Comparison of ENCODE assay signal across 25 cellular contexts in the genomic region with DNA sequence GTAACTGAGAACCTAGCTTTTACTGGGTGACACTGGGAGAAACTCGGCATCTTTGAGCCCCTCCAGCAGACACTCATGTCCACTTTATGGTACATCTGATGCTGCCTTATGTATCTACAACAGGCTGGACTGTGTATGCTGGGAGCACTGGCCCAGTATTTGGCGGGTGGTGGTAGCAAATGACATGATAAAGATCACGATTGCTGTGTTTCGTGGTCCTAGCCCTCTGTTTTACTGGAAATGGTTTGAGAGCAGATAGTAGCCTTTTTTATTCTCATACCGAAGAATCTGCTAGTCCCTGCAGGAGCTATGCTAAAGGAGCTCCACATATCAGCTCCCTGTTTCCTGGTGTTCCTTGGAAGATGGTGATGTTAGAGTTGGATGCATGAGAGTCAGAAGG.
DNase-seq lines count a peak whose midpoint lies in the region; ATAC-seq and FAIRE-seq lines count a peak whose summit lies in the region.
"Had no signal": no experiment of that assay in that cellular context is flagged by ENCODE, and none has a peak within 500 bp of the region (broad histone marks: within the 10 kb centered on the region; RNA-seq: fewer than 3 reads in every experiment).

No MANE protein-coding gene starts in this region.

- no peak overlapping the region for H3K27ac ChIP-seq in naive thymus-derived CD4-positive, alpha-beta T cell (ENCODE audit: low read depth, low read length)
- H3K27ac ChIP-seq: HL-60, PC-9 had no signal

- peaks cover 3% of the 10 kb centered on the region for H3K9me3 Mint-ChIP-seq in activated T-cell treated with anti-CD3 and anti-CD28 coated beads, Interleukin-2, amount 50 U/mL, for 24 hours
- peaks cover 0 to 20% (median 5%) of the 10 kb centered on the region in 11 donors for H3K9me3 Mint-ChIP-seq in naive thymus-derived CD4-positive, alpha-beta T cell
- H3K9me3 Mint-ChIP-seq in stimulated activated effector memory CD8-positive, alpha-beta T cell treated with anti-CD3 and anti-CD28 coated beads, Interleukin-12 subunit alpha, Interleukin-12 subunit beta, amount 100 ng/mL, for 72 hours, result no peaks in the 10 kb centered on the region

- peaks cover 0 to 11% (median 4%) of the 10 kb centered on the region in 3 experiments for H3K9me3 ChIP-seq in naive thymus-derived CD4-positive, alpha-beta T cell (ENCODE audit: control insufficient read depth in 2 of 3, low read length in 3 of 3)
- H3K9me3 ChIP-seq: Caco-2 had no signal

- H3K4me3 ChIP-seq in naive thymus-derived CD4-positive, alpha-beta T cell (ENCODE audit: low read length), result no peak overlapping the region
- H3K4me3 ChIP-seq: PC-9 had no signal

- CTCF ChIA-PET in naive thymus-derived CD4-positive, alpha-beta T cell (lab: Charles Lee), result interaction anchor here (0.6 kb wide), 1 partner anchor 77 kb away, joined by 3 read pairs; no protein-coding TSS in a partner anchor

- no peaks in the 10 kb centered on the region for H3K36me3 ChIP-seq in naive thymus-derived CD4-positive, alpha-beta T cell (ENCODE audit: control insufficient read depth in 2 of 3, insufficient read depth in 3 of 3, low read length in 3 of 3)

- H3K27ac Mint-ChIP-seq in activated T-cell treated with anti-CD3 and anti-CD28 coated beads, Interleukin-2, amount 50 U/mL, for 24 hours, result peak overlapping the region; percentile 4
- peak overlapping the region in 5 of 9 donors; percentile 7 to 82 (median 64) for H3K27ac Mint-ChIP-seq in naive thymus-derived CD4-positive, alpha-beta T cell
- H3K27ac Mint-ChIP-seq in stimulated activated effector memory CD8-positive, alpha-beta T cell treated with anti-CD3 and anti-CD28 coated beads, Interleukin-12 subunit alpha, Interleukin-12 subunit beta, amount 100 ng/mL, for 72 hours, result peak overlapping the region; percentile 65

- FAIRE-seq in HTR-8/SVneo (lab: Jason Lieb, UNC), result peak; percentile 58
- FAIRE-seq: A204.1, GM12892, GM19239, H54 had no signal

- no peak overlapping the region for H3K4me3 Mint-ChIP-seq in activated T-cell treated with anti-CD3 and anti-CD28 coated beads, Interleukin-2, amount 50 U/mL, for 24 hours
- H3K4me3 Mint-ChIP-seq in naive thymus-derived CD4-positive, alpha-beta T cell, result no peak overlapping the region
- no peak overlapping the region for H3K4me3 Mint-ChIP-seq in stimulated activated effector memory CD8-positive, alpha-beta T cell treated with anti-CD3 and anti-CD28 coated beads, Interleukin-12 subunit alpha, Interleukin-12 subunit beta, amount 100 ng/mL, for 72 hours
- H3K4me3 Mint-ChIP-seq: CD4-positive, alpha-beta memory T cell had no signal

- no peaks in the 10 kb centered on the region for H3K27me3 Mint-ChIP-seq in activated T-cell treated with anti-CD3 and anti-CD28 coated beads, Interleukin-2, amount 50 U/mL, for 24 hours
- H3K27me3 Mint-ChIP-seq in naive thymus-derived CD4-positive, alpha-beta T cell, result no peaks in the 10 kb centered on the region
- H3K27me3 Mint-ChIP-seq: CD4-positive, alpha-beta memory T cell had no signal

- intact Hi-C loops in naive thymus-derived CD4-positive, alpha-beta T cell (cut with micrococcal nuclease), result loop anchor here in 1 of 2 donors (5.0 kb wide), 1 partner anchor 153 kb away; the partner anchor contains the start of gene CCDC182

- peaks cover 29% of the 10 kb centered on the region for H3K36me3 Mint-ChIP-seq in activated T-cell treated with anti-CD3 and anti-CD28 coated beads, Interleukin-2, amount 50 U/mL, for 24 hours (ENCODE audit: low read depth)
- peaks cover 0 to 25% (median 22%) of the 10 kb centered on the region in 5 donors for H3K36me3 Mint-ChIP-seq in naive thymus-derived CD4-positive, alpha-beta T cell
- peaks cover 13% of the 10 kb centered on the region for H3K36me3 Mint-ChIP-seq in stimulated activated effector memory CD8-positive, alpha-beta T cell treated with anti-CD3 and anti-CD28 coated beads, Interleukin-12 subunit alpha, Interleukin-12 subunit beta, amount 100 ng/mL, for 72 hours

- H3K4me1 Mint-ChIP-seq in activated T-cell treated with anti-CD3 and anti-CD28 coated beads, Interleukin-2, amount 50 U/mL, for 24 hours (ENCODE audit: low read depth), result peaks cover 27% of the 10 kb centered on the region
- H3K4me1 Mint-ChIP-seq in naive thymus-derived CD4-positive, alpha-beta T cell, result peaks cover 22 to 35% (median 27%) of the 10 kb centered on the region in 7 donors
- H3K4me1 Mint-ChIP-seq in stimulated activated effector memory CD8-positive, alpha-beta T cell treated with anti-CD3 and anti-CD28 coated beads, Interleukin-12 subunit alpha, Interleukin-12 subunit beta, amount 100 ng/mL, for 72 hours, result peaks cover 28% of the 10 kb centered on the region

- POLR2A ChIA-PET in naive thymus-derived CD4-positive, alpha-beta T cell (lab: Charles Lee), result no interaction called here

- no peak for DNase-seq in activated T-cell treated with anti-CD3 and anti-CD28 coated beads, Interleukin-2, amount 50 U/mL, for 24 hours
- DNase-seq in activated T-cell treated with anti-CD3 and anti-CD28 coated beads, Interleukin-2, amount 50 U/mL, for 1 hour, result no peak
- DNase-seq in HTR-8/SVneo (ENCODE audit: insufficient read length, low spot score), result no peak
- DNase-seq in naive thymus-derived CD4-positive, alpha-beta T cell, result no peak
- no peak for DNase-seq in stimulated activated effector memory CD8-positive, alpha-beta T cell treated with anti-CD3 and anti-CD28 coated beads, Interleukin-12 subunit alpha, Interleukin-12 subunit beta, amount 100 ng/mL, for 72 hours (ENCODE audit: low spot score in 2 of 2)
- DNase-seq in SIG-M5 treated with dmso at 0.1 percent for 504 hours (lab: John Stamatoyannopoulos, UW; ENCODE audit: unreplicated experiment), result no peak
- DNase-seq: C1 segment of cervical spinal cord; CD4-positive, alpha-beta memory T cell; DMS79; NCI-H1048; NCI-H1417; NCI-H1694; NCI-H2029 treated with DMSO at 0.1 percent for 48 hours; NCI-H2227 treated with DMSO at 0.1 percent for 48 hours; NCI-H526 treated with DMSO at 0.1 percent for 48 hours; PC-9 had no signal

- H3K4me1 ChIP-seq in naive thymus-derived CD4-positive, alpha-beta T cell (ENCODE audit: control insufficient read depth in 2 of 2, insufficient read depth in 2 of 2, low read length in 2 of 2), result peaks cover 19 to 23% of the 10 kb centered on the region in 2 donors
- H3K4me1 ChIP-seq: Caco-2 had no signal

- H3K27me3 ChIP-seq in naive thymus-derived CD4-positive, alpha-beta T cell (ENCODE audit: control insufficient read depth in 2 of 2, insufficient read depth in 2 of 2, low read length in 2 of 2), result no peaks in the 10 kb centered on the region

- ATAC-seq in naive thymus-derived CD4-positive, alpha-beta T cell, result no peak
- no peak for ATAC-seq in stimulated activated effector memory CD8-positive, alpha-beta T cell treated with anti-CD3 and anti-CD28 coated beads, Interleukin-12 subunit alpha, Interleukin-12 subunit beta, amount 100 ng/mL, for 72 hours
- ATAC-seq in GM19467 (IDR thresholded peaks at IDR 0.05; ENCODE audit: unreplicated experiment), result no peak
- no peak for ATAC-seq in activated CD4-positive, CD25-positive, alpha-beta regulatory T cell treated with anti-CD3 and anti-CD28 coated beads, Interleukin-2, amount 50 U/mL, for 24 hours
- ATAC-seq: Right ventricle myocardium inferior had no signal

Comparison
In these comparisons a context has a peak if more than half of its experiments do, and no peak if none do; other contexts are left out.
1. H3K27ac Mint-ChIP-seq: peak in every context shown above with its lines; median percentile 65 in stimulated activated effector memory CD8-positive, alpha-beta T cell treated with anti-CD3 and anti-CD28 coated beads, Interleukin-12 subunit alpha, Interleukin-12 subunit beta, amount 100 ng/mL, for 72 hours; 64 in naive thymus-derived CD4-positive, alpha-beta T cell; 4 in activated T-cell treated with anti-CD3 and anti-CD28 coated beads, Interleukin-2, amount 50 U/mL, for 24 hours.